ENCODE assay signal across 1 cellular context in the genomic region with DNA sequence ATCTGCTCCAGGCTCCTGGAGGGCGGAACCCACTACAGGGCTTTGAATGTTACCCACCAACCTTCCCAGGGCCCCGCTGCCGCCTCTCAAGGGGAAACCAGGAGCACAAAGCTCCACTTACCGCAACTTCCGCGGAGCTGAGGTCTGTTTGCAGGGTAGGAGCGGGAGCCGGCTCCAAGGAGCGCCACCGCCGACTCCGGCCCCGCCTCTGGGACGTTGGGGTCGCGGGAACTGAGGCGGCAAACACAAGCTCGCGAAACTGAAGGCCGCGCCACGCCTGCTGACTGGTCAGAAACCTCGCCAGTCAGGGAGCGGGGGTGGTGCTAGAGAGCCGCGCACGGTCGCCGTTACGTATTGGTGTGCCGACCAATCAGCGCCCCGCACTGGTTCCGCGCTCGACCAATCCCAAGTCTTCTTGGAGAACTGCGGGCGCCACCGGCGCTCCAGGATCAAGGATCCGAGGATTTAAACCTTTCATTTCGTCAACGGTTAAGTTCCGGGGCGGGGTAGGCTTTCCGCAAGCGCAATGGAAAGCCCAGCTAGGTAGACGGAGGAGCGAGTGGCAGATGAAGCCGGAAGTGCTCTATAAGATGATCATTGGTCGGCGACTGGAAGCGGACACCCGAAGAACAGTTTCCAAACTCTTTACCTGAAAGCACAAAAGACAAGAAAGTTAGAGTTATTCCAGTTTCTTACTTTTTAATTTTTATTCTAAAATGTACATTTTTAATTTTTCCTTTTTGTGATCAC.
TF ChIP-seq lines count a peak whose summit lies in the region.

A gene (minus strand): TSS at position 233 of the 750 bp plus-strand sequence. CDS start 3,828 bp downstream, outside the sequence.

TF ChIP-seq in HepG2, 621 proteins besides CTCF, POLR2A, EP300 and RAD21 (continued from another document and continues in another):
- TF ChIP-seq AGO1 (IDR thresholded peaks at IDR 0.05; ENCODE audit: low read depth, low read length, poor library complexity, severe bottlenecking): no peak
- no peak for TF ChIP-seq RELA (CRISPR knock-in tag; IDR thresholded peaks at IDR 0.05)
- TF ChIP-seq, protein P1, sequence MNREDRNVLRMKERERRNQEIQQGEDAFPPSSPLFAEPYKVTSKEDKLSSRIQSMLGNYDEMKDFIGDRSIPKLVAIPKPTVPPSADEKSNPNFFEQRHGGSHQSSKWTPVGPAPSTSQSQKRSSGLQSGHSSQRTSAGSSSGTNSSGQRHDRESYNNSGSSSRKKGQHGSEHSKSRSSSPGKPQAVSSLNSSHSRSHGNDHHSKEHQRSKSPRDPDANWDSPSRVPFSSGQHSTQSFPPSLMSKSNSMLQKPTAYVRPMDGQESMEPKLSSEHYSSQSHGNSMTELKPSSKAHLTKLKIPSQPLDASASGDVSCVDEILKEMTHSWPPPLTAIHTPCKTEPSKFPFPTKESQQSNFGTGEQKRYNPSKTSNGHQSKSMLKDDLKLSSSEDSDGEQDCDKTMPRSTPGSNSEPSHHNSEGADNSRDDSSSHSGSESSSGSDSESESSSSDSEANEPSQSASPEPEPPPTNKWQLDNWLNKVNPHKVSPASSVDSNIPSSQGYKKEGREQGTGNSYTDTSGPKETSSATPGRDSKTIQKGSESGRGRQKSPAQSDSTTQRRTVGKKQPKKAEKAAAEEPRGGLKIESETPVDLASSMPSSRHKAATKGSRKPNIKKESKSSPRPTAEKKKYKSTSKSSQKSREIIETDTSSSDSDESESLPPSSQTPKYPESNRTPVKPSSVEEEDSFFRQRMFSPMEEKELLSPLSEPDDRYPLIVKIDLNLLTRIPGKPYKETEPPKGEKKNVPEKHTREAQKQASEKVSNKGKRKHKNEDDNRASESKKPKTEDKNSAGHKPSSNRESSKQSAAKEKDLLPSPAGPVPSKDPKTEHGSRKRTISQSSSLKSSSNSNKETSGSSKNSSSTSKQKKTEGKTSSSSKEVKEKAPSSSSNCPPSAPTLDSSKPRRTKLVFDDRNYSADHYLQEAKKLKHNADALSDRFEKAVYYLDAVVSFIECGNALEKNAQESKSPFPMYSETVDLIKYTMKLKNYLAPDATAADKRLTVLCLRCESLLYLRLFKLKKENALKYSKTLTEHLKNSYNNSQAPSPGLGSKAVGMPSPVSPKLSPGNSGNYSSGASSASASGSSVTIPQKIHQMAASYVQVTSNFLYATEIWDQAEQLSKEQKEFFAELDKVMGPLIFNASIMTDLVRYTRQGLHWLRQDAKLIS (CRISPR knock-in tag; IDR thresholded peaks at IDR 0.05): no peak
- TF ChIP-seq, protein P2, sequence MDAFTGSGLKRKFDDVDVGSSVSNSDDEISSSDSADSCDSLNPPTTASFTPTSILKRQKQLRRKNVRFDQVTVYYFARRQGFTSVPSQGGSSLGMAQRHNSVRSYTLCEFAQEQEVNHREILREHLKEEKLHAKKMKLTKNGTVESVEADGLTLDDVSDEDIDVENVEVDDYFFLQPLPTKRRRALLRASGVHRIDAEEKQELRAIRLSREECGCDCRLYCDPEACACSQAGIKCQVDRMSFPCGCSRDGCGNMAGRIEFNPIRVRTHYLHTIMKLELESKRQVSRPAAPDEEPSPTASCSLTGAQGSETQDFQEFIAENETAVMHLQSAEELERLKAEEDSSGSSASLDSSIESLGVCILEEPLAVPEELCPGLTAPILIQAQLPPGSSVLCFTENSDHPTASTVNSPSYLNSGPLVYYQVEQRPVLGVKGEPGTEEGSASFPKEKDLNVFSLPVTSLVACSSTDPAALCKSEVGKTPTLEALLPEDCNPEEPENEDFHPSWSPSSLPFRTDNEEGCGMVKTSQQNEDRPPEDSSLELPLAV (CRISPR knock-in tag; conservative IDR thresholded peaks at IDR 0.05; ENCODE audit: low read depth): peak; percentile 76; the same call in 1 of the 2 replicates
- TF ChIP-seq, protein P3, sequence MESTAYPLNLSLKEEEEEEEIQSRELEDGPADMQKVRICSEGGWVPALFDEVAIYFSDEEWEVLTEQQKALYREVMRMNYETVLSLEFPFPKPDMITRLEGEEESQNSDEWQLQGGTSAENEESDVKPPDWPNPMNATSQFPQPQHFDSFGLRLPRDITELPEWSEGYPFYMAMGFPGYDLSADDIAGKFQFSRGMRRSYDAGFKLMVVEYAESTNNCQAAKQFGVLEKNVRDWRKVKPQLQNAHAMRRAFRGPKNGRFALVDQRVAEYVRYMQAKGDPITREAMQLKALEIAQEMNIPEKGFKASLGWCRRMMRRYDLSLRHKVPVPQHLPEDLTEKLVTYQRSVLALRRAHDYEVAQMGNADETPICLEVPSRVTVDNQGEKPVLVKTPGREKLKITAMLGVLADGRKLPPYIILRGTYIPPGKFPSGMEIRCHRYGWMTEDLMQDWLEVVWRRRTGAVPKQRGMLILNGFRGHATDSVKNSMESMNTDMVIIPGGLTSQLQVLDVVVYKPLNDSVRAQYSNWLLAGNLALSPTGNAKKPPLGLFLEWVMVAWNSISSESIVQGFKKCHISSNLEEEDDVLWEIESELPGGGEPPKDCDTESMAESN (CRISPR knock-in tag; conservative IDR thresholded peaks at IDR 0.05): peak; percentile 78
- TF ChIP-seq ZMYM3 (CRISPR knock-in tag; IDR thresholded peaks at IDR 0.05): no peak
- TF ChIP-seq SIN3B (IDR thresholded peaks at IDR 0.05; ENCODE audit: low read length): peak; percentile 97
- TF ChIP-seq, protein P4, sequence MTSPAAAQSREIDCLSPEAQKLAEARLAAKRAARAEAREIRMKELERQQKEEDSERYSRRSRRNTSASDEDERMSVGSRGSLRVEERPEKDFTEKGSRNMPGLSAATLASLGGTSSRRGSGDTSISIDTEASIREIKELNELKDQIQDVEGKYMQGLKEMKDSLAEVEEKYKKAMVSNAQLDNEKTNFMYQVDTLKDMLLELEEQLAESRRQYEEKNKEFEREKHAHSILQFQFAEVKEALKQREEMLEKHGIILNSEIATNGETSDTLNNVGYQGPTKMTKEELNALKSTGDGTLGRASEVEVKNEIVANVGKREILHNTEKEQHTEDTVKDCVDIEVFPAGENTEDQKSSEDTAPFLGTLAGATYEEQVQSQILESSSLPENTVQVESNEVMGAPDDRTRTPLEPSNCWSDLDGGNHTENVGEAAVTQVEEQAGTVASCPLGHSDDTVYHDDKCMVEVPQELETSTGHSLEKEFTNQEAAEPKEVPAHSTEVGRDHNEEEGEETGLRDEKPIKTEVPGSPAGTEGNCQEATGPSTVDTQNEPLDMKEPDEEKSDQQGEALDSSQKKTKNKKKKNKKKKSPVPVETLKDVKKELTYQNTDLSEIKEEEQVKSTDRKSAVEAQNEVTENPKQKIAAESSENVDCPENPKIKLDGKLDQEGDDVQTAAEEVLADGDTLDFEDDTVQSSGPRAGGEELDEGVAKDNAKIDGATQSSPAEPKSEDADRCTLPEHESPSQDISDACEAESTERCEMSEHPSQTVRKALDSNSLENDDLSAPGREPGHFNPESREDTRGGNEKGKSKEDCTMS (CRISPR knock-in tag; conservative IDR thresholded peaks at IDR 0.05): no peak
- no peak for TF ChIP-seq NR2F1 (CRISPR knock-in tag; IDR thresholded peaks at IDR 0.05)
- TF ChIP-seq ZNF839 (CRISPR knock-in tag; IDR thresholded peaks at IDR 0.05; ENCODE audit: borderline replicate concordance): no peak
- no peak for TF ChIP-seq ZNF343 (CRISPR knock-in tag; IDR thresholded peaks at IDR 0.05)
- no peak for TF ChIP-seq GATA4 (IDR thresholded peaks at IDR 0.05; ENCODE audit: borderline replicate concordance, low read depth)
- TF ChIP-seq, protein P5, sequence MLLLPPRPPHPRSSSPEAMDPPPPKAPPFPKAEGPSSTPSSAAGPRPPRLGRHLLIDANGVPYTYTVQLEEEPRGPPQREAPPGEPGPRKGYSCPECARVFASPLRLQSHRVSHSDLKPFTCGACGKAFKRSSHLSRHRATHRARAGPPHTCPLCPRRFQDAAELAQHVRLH (CRISPR knock-in tag; IDR thresholded peaks at IDR 0.05; ENCODE audit: borderline replicate concordance, low read depth): no peak
- TF ChIP-seq, protein P6, sequence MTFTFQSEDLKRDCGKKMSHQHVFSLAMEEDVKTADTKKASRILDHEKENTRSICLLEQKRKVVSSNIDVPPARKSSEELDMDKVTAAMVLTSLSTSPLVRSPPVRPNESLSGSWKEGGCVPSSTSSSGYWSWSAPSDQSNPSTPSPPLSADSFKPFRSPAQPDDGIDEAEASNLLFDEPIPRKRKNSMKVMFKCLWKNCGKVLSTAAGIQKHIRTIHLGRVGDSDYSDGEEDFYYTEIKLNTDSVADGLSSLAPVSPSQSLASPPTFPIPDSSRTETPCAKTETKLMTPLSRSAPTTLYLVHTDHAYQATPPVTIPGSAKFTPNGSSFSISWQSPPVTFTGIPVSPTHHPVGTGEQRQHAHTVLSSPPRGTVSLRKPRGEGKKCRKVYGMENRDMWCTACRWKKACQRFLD (CRISPR knock-in tag; IDR thresholded peaks at IDR 0.05; ENCODE audit: borderline replicate concordance): no peak
- no peak for TF ChIP-seq ZNF569 (CRISPR knock-in tag; IDR thresholded peaks at IDR 0.05; ENCODE audit: borderline replicate concordance)
- peak; percentile 22; the same call in 1 of the 2 replicates for TF ChIP-seq ZNF547 (CRISPR knock-in tag; IDR thresholded peaks at IDR 0.05)
- TF ChIP-seq ZNF660 (CRISPR knock-in tag; IDR thresholded peaks at IDR 0.05; ENCODE audit: borderline replicate concordance, low read depth): no peak
- peak; percentile 78 for TF ChIP-seq MXD4 (CRISPR knock-in tag; IDR thresholded peaks at IDR 0.05)
- TF ChIP-seq, protein P7, sequence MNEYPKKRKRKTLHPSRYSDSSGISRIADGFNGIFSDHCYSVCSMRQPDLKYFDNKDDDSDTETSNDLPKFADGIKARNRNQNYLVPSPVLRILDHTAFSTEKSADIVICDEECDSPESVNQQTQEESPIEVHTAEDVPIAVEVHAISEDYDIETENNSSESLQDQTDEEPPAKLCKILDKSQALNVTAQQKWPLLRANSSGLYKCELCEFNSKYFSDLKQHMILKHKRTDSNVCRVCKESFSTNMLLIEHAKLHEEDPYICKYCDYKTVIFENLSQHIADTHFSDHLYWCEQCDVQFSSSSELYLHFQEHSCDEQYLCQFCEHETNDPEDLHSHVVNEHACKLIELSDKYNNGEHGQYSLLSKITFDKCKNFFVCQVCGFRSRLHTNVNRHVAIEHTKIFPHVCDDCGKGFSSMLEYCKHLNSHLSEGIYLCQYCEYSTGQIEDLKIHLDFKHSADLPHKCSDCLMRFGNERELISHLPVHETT (CRISPR knock-in tag; conservative IDR thresholded peaks at IDR 0.05): 0 out of 2 replicates have a peak, but pooled peaks have one; percentile 21
- TF ChIP-seq, protein P8, sequence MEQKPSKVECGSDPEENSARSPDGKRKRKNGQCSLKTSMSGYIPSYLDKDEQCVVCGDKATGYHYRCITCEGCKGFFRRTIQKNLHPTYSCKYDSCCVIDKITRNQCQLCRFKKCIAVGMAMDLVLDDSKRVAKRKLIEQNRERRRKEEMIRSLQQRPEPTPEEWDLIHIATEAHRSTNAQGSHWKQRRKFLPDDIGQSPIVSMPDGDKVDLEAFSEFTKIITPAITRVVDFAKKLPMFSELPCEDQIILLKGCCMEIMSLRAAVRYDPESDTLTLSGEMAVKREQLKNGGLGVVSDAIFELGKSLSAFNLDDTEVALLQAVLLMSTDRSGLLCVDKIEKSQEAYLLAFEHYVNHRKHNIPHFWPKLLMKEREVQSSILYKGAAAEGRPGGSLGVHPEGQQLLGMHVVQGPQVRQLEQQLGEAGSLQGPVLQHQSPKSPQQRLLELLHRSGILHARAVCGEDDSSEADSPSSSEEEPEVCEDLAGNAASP (CRISPR knock-in tag; IDR thresholded peaks at IDR 0.05; ENCODE audit: borderline replicate concordance): no peak
- no peak for TF ChIP-seq ZNF670 (CRISPR knock-in tag; IDR thresholded peaks at IDR 0.05; ENCODE audit: borderline replicate concordance)
- TF ChIP-seq ONECUT2 (CRISPR knock-in tag; IDR thresholded peaks at IDR 0.05): no peak
- TF ChIP-seq MLLT10 (CRISPR knock-in tag; IDR thresholded peaks at IDR 0.05): no peak
- no peak for TF ChIP-seq TEAD2 (CRISPR knock-in tag; IDR thresholded peaks at IDR 0.05)
- peak; percentile 79; the same call in 1 of the 2 replicates for TF ChIP-seq REL (CRISPR knock-in tag; conservative IDR thresholded peaks at IDR 0.05)
- no peak for TF ChIP-seq ZSCAN30 (CRISPR knock-in tag; IDR thresholded peaks at IDR 0.05)
- no peak for TF ChIP-seq MEIS1 (CRISPR knock-in tag; IDR thresholded peaks at IDR 0.05; ENCODE audit: borderline replicate concordance)
- TF ChIP-seq ZNF543 (CRISPR knock-in tag; IDR thresholded peaks at IDR 0.05): no peak
- TF ChIP-seq SIX4 (CRISPR knock-in tag; IDR thresholded peaks at IDR 0.05): no peak
- TF ChIP-seq ZNF720 (CRISPR knock-in tag; IDR thresholded peaks at IDR 0.05): no peak
- no peak; the same call in 1 of the 2 replicates for TF ChIP-seq MED1 (CRISPR knock-in tag; IDR thresholded peaks at IDR 0.05)
- TF ChIP-seq, protein P9, sequence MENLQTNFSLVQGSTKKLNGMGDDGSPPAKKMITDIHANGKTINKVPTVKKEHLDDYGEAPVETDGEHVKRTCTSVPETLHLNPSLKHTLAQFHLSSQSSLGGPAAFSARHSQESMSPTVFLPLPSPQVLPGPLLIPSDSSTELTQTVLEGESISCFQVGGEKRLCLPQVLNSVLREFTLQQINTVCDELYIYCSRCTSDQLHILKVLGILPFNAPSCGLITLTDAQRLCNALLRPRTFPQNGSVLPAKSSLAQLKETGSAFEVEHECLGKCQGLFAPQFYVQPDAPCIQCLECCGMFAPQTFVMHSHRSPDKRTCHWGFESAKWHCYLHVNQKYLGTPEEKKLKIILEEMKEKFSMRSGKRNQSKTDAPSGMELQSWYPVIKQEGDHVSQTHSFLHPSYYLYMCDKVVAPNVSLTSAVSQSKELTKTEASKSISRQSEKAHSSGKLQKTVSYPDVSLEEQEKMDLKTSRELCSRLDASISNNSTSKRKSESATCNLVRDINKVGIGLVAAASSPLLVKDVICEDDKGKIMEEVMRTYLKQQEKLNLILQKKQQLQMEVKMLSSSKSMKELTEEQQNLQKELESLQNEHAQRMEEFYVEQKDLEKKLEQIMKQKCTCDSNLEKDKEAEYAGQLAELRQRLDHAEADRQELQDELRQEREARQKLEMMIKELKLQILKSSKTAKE (CRISPR knock-in tag; IDR thresholded peaks at IDR 0.05; ENCODE audit: borderline replicate concordance): peak; percentile 39; the same call in 1 of the 2 replicates
- TF ChIP-seq, protein P10, sequence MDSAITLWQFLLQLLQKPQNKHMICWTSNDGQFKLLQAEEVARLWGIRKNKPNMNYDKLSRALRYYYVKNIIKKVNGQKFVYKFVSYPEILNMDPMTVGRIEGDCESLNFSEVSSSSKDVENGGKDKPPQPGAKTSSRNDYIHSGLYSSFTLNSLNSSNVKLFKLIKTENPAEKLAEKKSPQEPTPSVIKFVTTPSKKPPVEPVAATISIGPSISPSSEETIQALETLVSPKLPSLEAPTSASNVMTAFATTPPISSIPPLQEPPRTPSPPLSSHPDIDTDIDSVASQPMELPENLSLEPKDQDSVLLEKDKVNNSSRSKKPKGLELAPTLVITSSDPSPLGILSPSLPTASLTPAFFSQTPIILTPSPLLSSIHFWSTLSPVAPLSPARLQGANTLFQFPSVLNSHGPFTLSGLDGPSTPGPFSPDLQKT (CRISPR knock-in tag; IDR thresholded peaks at IDR 0.05; ENCODE audit: borderline replicate concordance): no peak
- peak; percentile 90 for TF ChIP-seq ZBTB21 (CRISPR knock-in tag; IDR thresholded peaks at IDR 0.05)
- TF ChIP-seq IRX3 (CRISPR knock-in tag; IDR thresholded peaks at IDR 0.05; ENCODE audit: borderline replicate concordance, low read depth): 0 out of 2 replicates have a peak, but pooled peaks have one; percentile 70
